In the genomic region with DNA sequence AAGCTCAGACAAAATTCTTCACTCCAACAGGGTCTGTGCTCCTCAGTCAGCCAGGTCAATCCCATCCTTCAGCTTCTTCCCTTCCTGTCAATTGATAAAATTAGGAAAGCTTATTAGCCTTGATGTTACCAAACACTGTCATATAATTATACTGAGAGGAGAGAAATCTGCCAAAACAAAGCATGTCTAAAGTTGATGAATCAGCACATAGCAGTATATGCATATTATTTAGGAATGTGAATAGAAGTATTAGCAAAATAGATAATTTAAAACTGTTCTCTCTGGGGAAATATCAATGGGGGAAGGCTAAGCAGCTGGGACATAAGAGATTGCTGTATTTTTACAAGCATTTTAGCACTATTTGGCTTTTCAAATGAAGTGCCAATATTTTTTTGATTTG, we compare ENCODE assay signal across 34 cellular contexts.
"Had no signal": no experiment of that assay in that cellular context is flagged by ENCODE, and none has a peak within 500 bp of the region (broad histone marks: within the 10 kb centered on the region; RNA-seq: fewer than 3 reads in every experiment).

No MANE protein-coding gene starts in this region.

- FAIRE-seq: astrocyte, TTC549 had no signal

- H3K27me3 ChIP-seq: adrenal gland, body of pancreas, brain microvascular endothelial cell, breast epithelium had no signal

- H3K4me3 ChIP-seq: adrenal gland, body of pancreas, breast epithelium had no signal

- H3K9me3 ChIP-seq: adrenal gland, body of pancreas, breast epithelium had no signal

- DNase-seq: activated B cell treated with CpG ODN at 0.5 μM for 24 hours; activated CD4-positive, alpha-beta memory T cell treated with anti-CD3 and anti-CD28 coated beads for 36 hours; activated CD4-positive, alpha-beta T cell treated with anti-CD3 and anti-CD28 coated beads for 4 hours; activated CD4-positive, alpha-beta T cell treated with anti-CD3 and anti-CD28 coated beads, Interleukin-2, amount 10 ng/mL, durations not matched to agents 24 days and 14 days; activated CD4-positive, alpha-beta T cell treated with anti-CD3 and anti-CD28 coated beads, Interleukin-2, amount 50 U/mL, for 1 hour; activated CD4-positive, alpha-beta T cell treated with anti-CD3 and anti-CD28 coated beads, Interleukin-2, amount 50 U/mL, for 4 hours; activated CD4-positive, CD25-positive, alpha-beta regulatory T cell treated with anti-CD3 and anti-CD28 coated beads, Interleukin-2, amount 50 U/mL, for 72 hours; activated CD8-positive, alpha-beta memory T cell treated with anti-CD3 and anti-CD28 coated beads, Interleukin-2, amount 50 U/mL, for 4 hours; activated CD8-positive, alpha-beta T cell treated with anti-CD3 and anti-CD28 coated beads for 36 hours; activated effector memory CD4-positive, alpha-beta T cell treated with anti-CD3 and anti-CD28 coated beads, Interleukin-2, amount 50 U/mL, for 16 hours; activated gamma-delta T cell treated with Interleukin-2 at 50 U/mL for 16 hours; activated naive CD4-positive, alpha-beta T cell; activated naive CD4-positive, alpha-beta T cell treated with anti-CD3 and anti-CD28 coated beads for 36 hours; activated naive CD4-positive, alpha-beta T cell treated with anti-CD3 and anti-CD28 coated beads, Interleukin-2, amount 50 U/mL, for 16 hours; activated naive CD8-positive, alpha-beta T cell treated with anti-CD3 and anti-CD28 coated beads for 36 hours; activated T-cell treated with anti-CD3 and anti-CD28 coated beads for 4 hours; activated T-cell treated with anti-CD3 and anti-CD28 coated beads, Interleukin-2, amount 50 U/mL, for 1 hour; activated T-cell treated with anti-CD3 and anti-CD28 coated beads, Interleukin-2, amount 50 U/mL, for 4 hours; activated T-cell treated with anti-CD3 and anti-CD28 coated beads, Interleukin-2, amount 50 U/mL, for 72 hours; adrenal gland; amniotic stem cell; aorta; body of pancreas; brain microvascular endothelial cell; central memory CD4-positive, alpha-beta T cell; T-helper 1 cell; T-helper 2 cell; T-helper 9 cell had no signal

- H3K36me3 ChIP-seq: adrenal gland, brain microvascular endothelial cell, breast epithelium had no signal

- ATAC-seq: activated CD8-positive, alpha-beta T cell treated with anti-CD3 and anti-CD28 coated beads for 36 hours; activated naive CD4-positive, alpha-beta T cell treated with anti-CD3 and anti-CD28 coated beads, Interleukin-2, amount 50 U/mL, for 72 hours; activated T-cell treated with anti-CD3 and anti-CD28 coated beads, Interleukin-2, amount 50 U/mL, for 4 hours; activated T-cell treated with anti-CD3 and anti-CD28 coated beads, Interleukin-2, amount 50 U/mL, for 72 hours; activated T-helper 17 cell treated with anti-CD3 and anti-CD28 coated beads, Interleukin-2, amount 50 U/mL, for 72 hours; body of pancreas had no signal

- H3K4me1 ChIP-seq: adrenal gland, body of pancreas, breast epithelium had no signal

- H3K27ac ChIP-seq: adrenal gland, body of pancreas, brain microvascular endothelial cell, breast epithelium, VCaP had no signal
